9 cellular contexts compared by ENCODE assay signal in the genomic region with DNA sequence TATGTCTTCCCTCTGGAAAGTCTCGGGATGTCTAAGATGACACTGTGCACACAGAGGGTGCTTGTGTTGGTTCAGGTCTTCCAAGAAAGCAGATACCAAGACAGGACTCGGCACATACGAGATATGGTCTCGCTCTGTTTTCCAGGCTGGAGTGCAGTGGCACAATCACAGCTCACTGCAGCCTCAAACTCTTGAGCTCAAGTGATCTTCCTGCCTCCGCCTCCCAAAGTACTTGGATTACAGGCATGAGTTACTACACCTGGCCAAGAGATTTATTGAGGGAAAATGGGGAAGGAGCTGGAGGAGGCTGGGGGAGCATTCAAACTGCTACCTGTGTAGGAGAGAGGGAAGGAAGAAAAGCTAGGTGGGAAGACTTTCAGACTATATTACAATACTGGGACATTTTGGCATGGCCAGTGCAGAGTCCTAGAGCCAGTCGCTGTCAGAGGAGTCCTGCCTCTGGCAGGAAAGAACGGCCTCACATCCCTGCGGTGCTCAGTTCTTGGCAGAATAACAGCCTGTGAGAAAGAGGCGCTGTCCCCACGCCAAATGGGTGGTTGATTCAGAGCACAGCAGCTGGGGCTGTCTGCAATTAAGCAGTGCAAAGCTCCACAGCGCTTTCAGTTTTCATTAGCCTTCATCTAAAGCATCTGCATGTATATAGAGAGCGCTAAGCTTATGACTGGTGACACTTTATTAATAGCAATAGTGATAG. TPM values are rescaled to one million over a fixed set of nuclear protein-coding genes. Genes with fewer than 3 reads are reported as not detected.
DNase-seq lines count a peak whose midpoint lies in the region; ATAC-seq, FAIRE-seq and TF ChIP-seq lines count a peak whose summit lies in the region.
"Had no signal": no experiment of that assay in that cellular context is flagged by ENCODE, and none has a peak within 500 bp of the region (broad histone marks: within the 10 kb centered on the region; RNA-seq: fewer than 3 reads in every experiment).

No MANE protein-coding gene starts in this region.

- H3K9me3 ChIP-seq in SJCRH30 (replicated peaks), result no peaks in the 10 kb centered on the region
- no peaks in the 10 kb centered on the region for H3K9me3 ChIP-seq in left ventricle myocardium inferior (replicated peaks)
- no peaks in the 10 kb centered on the region for H3K9me3 ChIP-seq in skeletal muscle tissue (ENCODE audit: control insufficient read depth in 3 of 3, low read length in 3 of 3)

- H3K36me3 Mint-ChIP-seq in chondrocyte (ENCODE audit: low read depth), result no peaks in the 10 kb centered on the region

- H3K27me3 ChIP-seq in SJCRH30 (no peaks in the 10 kb centered on the region), left ventricle myocardium inferior (ENCODE audit: low read depth) (peaks cover 16% of the 10 kb centered on the region), skeletal muscle tissue (ENCODE audit: control insufficient read depth in 3 of 3, insufficient read depth in 3 of 3, low read length in 3 of 3) (no peaks in the 10 kb centered on the region)

- H3K4me3 ChIP-seq in SJCRH30 (no peak overlapping the region), left ventricle myocardium inferior (no peak overlapping the region), skeletal muscle tissue (ENCODE audit: low read length in 3 of 3) (peak overlapping the region in 2 of 3 donors; percentile 3 to 19)

- no peaks in the 10 kb centered on the region for H3K9me3 Mint-ChIP-seq in chondrocyte (ENCODE audit: low read depth)

- H3K27ac ChIP-seq in SJCRH30 (no peak overlapping the region), left ventricle myocardium inferior (replicated peaks) (no peak overlapping the region), skeletal muscle tissue (ENCODE audit: low read depth, low read length) (no peak overlapping the region)

- TF ChIP-seq CTCF in left ventricle myocardium inferior (IDR thresholded peaks at IDR 0.05; ENCODE audit: borderline replicate concordance), result no peak
- TF ChIP-seq CTCF in chondrocyte (IDR thresholded peaks at IDR 0.05), result no peak

- H3K27ac Mint-ChIP-seq in chondrocyte (ENCODE audit: unreplicated experiment), result no peak overlapping the region

- H3K4me1 Mint-ChIP-seq in chondrocyte (ENCODE audit: low read depth), result peaks cover 4% of the 10 kb centered on the region

- H3K9ac ChIP-seq in skeletal muscle tissue (ENCODE audit: low read depth in 1 of 3, low read length in 3 of 3), result no peak overlapping the region

- H3K4me3 Mint-ChIP-seq in chondrocyte (ENCODE audit: unreplicated experiment), result no peak overlapping the region

- no peaks in the 10 kb centered on the region for H3K4me1 ChIP-seq in SJCRH30
- peaks cover 6% of the 10 kb centered on the region for H3K4me1 ChIP-seq in left ventricle myocardium inferior
- H3K4me1 ChIP-seq in skeletal muscle tissue (ENCODE audit: control insufficient read depth in 3 of 3, insufficient read depth in 3 of 3, low read length in 3 of 3), result peaks cover 0 to 9% (median 7%) of the 10 kb centered on the region in 3 donors

- DNase-seq in HTR-8/SVneo (ENCODE audit: insufficient read length, low spot score) (no peak), SJCRH30 (peak; percentile 6 to 12), left ventricle myocardium inferior (peak; percentile 72), chondrocyte (ENCODE audit: low spot score) (no peak), ecto neural progenitor cell (ENCODE audit: low spot score) (no peak), UCSD-AML1 (lab: John Stamatoyannopoulos, UW; ENCODE audit: unreplicated experiment) (no peak)

- no peaks in the 10 kb centered on the region for H3K36me3 ChIP-seq in SJCRH30
- H3K36me3 ChIP-seq in left ventricle myocardium inferior, result no peaks in the 10 kb centered on the region
- H3K36me3 ChIP-seq in skeletal muscle tissue (ENCODE audit: control insufficient read depth in 3 of 3, insufficient read depth in 3 of 3, low read length in 3 of 3), result no peaks in the 10 kb centered on the region

- FAIRE-seq in HTR-8/SVneo (lab: Jason Lieb, UNC), result peak; percentile 44

- intact Hi-C loops in left ventricle myocardium inferior (cut with micrococcal nuclease), result no loop called here

- peaks cover 10% of the 10 kb centered on the region for H3K27me3 Mint-ChIP-seq in chondrocyte (ENCODE audit: low read depth)

- no peak for ATAC-seq in HG03175 (IDR thresholded peaks at IDR 0.05; ENCODE audit: unreplicated experiment)

RNA-seq across cellular contexts. Expression of a gene that starts 18.3 kb away (rescaled TPM):
- total RNA-seq in SJCRH30 (2014; rRNA removed; shearing (Covaris generic)), result 0.08 TPM in 1 of 2 replicates, not detected in the other
- total RNA-seq in left ventricle myocardium inferior (not detected), skeletal muscle tissue (under 0.01 TPM), chondrocyte (not detected in 3 replicates)
- total RNA-seq: mononuclear cell had no signal

Comparison
In these comparisons a context has a peak if more than half of its experiments do, and no peak if none do; other contexts are left out.
1. DNase-seq: peak in SJCRH30 (2 of 2) and left ventricle myocardium inferior (single experiment); none in HTR-8/SVneo (single experiment), chondrocyte (single experiment), ecto neural progenitor cell (single experiment) and UCSD-AML1 (single experiment).
2. H3K4me3 ChIP-seq: peak in skeletal muscle tissue (2 of 3); none in SJCRH30 (single experiment) and left ventricle myocardium inferior (single experiment).